ENCODE assay signal across 10 cellular contexts in genomic region chr7:2528481-2529095, GRCh38. TPM values are rescaled to one million over a fixed set of nuclear protein-coding genes. Genes with fewer than 3 reads are reported as not detected.
DNase-seq lines count a peak whose midpoint lies in the region; ATAC-seq, FAIRE-seq and TF ChIP-seq lines count a peak whose summit lies in the region.
"Had no signal": no experiment of that assay in that cellular context is flagged by ENCODE, and none has a peak within 500 bp of the region (broad histone marks: within the 10 kb centered on the region; RNA-seq: fewer than 3 reads in every experiment).

No MANE protein-coding gene starts in this region.

- H3K27me3 ChIP-seq in HL-60 (ENCODE audit: insufficient read depth, poor library complexity, severe bottlenecking) (no peaks in the 10 kb centered on the region), bronchial epithelial cell (ENCODE audit: control insufficient read depth, insufficient read depth, low read length) (no peaks in the 10 kb centered on the region)

- DNase-seq in HL-60 (ENCODE audit: low read depth in 1 of 2, low spot score in 1 of 2) (no peak), bronchial epithelial cell (ENCODE audit: low read depth) (no peak), posterior vena cava (ENCODE audit: low spot score) (peak; percentile 64), MV-4-11 (lab: John Stamatoyannopoulos, UW) (no peak), NCI-H226 (no peak), substantia nigra (lab: John Stamatoyannopoulos, UW) (no peak)
- DNase-seq: cortex of kidney, NCI-H187 treated with DMSO at 0.1 percent for 48 hours had no signal

- peaks cover 8% of the 10 kb centered on the region for H3K36me3 ChIP-seq in bronchial epithelial cell (ENCODE audit: control insufficient read depth, insufficient read depth, low read length)

- ATAC-seq in GM19043 (IDR thresholded peaks at IDR 0.05; ENCODE audit: low read depth, unreplicated experiment) (peak; percentile 5), HG02970 (IDR thresholded peaks at IDR 0.05; ENCODE audit: low FRiP score, unreplicated experiment) (no peak)

- TF ChIP-seq CTCF in HL-60 (IDR thresholded peaks at IDR 0.05; ENCODE audit: insufficient read depth, low read length) (no peak), bronchial epithelial cell (IDR thresholded peaks at IDR 0.05; ENCODE audit: insufficient read depth, low read length, severe bottlenecking) (no peak)

- peak; percentile 23 for FAIRE-seq in bronchial epithelial cell (lab: Jason Lieb, UNC)

- H3K27ac ChIP-seq in HL-60 (replicated peaks) (peak overlapping the region; percentile 97), substantia nigra (ENCODE audit: low read depth, low read length, poor library complexity, severe bottlenecking) (no peak overlapping the region)

- H3K4me3 ChIP-seq in HL-60 (replicated peaks; ENCODE audit: insufficient read depth, low read length) (no peak overlapping the region), bronchial epithelial cell (ENCODE audit: low read depth, low read length) (no peak overlapping the region)

- intact Hi-C loops in posterior vena cava (cut with DNase I), result no loop called here

RNA-seq across cellular contexts. Expression of gene LFNG, which starts 9.0 kb away (rescaled TPM):
- total RNA-seq in bronchial epithelial cell (4.5 and 6.8 TPM in 2 replicates), posterior vena cava (10 to 100 TPM; 15.2 to 16.5 TPM)

RNA-seq across cellular contexts. Expression of gene BRAT1, which starts 26.7 kb away (rescaled TPM):
- 12.1 and 13.3 TPM in 2 replicates for total RNA-seq in bronchial epithelial cell
- total RNA-seq in posterior vena cava, result 10 to 100 TPM; 16.3 to 17.2 TPM

RNA-seq across cellular contexts. Expression of gene IQCE, which starts 30.2 kb away (rescaled TPM):
- total RNA-seq in bronchial epithelial cell (6.3 and 6.9 TPM in 2 replicates), posterior vena cava (10 to 100 TPM; 14.6 to 19.1 TPM)

RNA-seq across cellular contexts. Expression of gene GRIFIN, which starts 52.4 kb away (rescaled TPM):
- not detected in 2 replicates for total RNA-seq in bronchial epithelial cell
- not detected for total RNA-seq in posterior vena cava
